In genomic region chr12:121240484-121241202, GRCh38 we compare ENCODE assay signal across 9 cellular contexts. TPM values are rescaled to one million over a fixed set of nuclear protein-coding genes. Genes with fewer than 3 reads are reported as not detected.
DNase-seq lines count a peak whose midpoint lies in the region; ATAC-seq, FAIRE-seq and TF ChIP-seq lines count a peak whose summit lies in the region.
"Had no signal": no experiment of that assay in that cellular context is flagged by ENCODE, and none has a peak within 500 bp of the region (broad histone marks: within the 10 kb centered on the region; RNA-seq: fewer than 3 reads in every experiment).

No MANE protein-coding gene starts in this region.

- H3K27ac ChIP-seq in H1 (ENCODE audit: low read depth, low read length) (no peak overlapping the region), neural progenitor cell (no peak overlapping the region)

- no peak for FAIRE-seq in H1 (lab: Jason Lieb, UNC)
- FAIRE-seq: colon had no signal

- 91% methylated on average over 40 of the region's 41 CpGs; no CpG with 5 or more reads in 1 of the 2 experiments for WGBS in H1 (ENCODE audit: extremely low coverage in 1 of 2, insufficient coverage in 1 of 2, insufficient read length in 1 of 2, insufficient replicate concordance in 2 of 2, low coverage in 1 of 2, low lambda C conversion rate in 2 of 2, missing lambda C conversion rate in 1 of 2), 2 experiments

- POLR2A ChIA-PET in activated CD4-positive, alpha-beta memory T cell treated with anti-CD3 and anti-CD28 coated beads for 36 hours (lab: Charles Lee), result interaction anchor here (2.3 kb wide), 1 partner anchor 16 kb away, joined by 9 read pairs; no protein-coding TSS in a partner anchor
- POLR2A ChIA-PET in H1 (lab: Charles Lee; ENCODE audit: partially characterized antibody), result interaction anchor here (1.2 kb wide), 1 partner anchor 10 kb away, joined by 3 read pairs; no protein-coding TSS in a partner anchor

- no peak for TF ChIP-seq RAD21 in H1 (IDR thresholded peaks at IDR 0.05 in 1 of 2, conservative IDR thresholded peaks at IDR 0.05 in 1 of 2; ENCODE audit: low read depth in 2 of 2, low read length in 2 of 2)

- H3K79me1 ChIP-seq in H1 (ENCODE audit: low read depth, low read length), result no peaks in the 10 kb centered on the region

- no peak overlapping the region for H2BK20ac ChIP-seq in H1 (ENCODE audit: low read length)

- H3K14ac ChIP-seq in H1 (ENCODE audit: insufficient read length), result no peak overlapping the region

- H2BK15ac ChIP-seq in H1 (ENCODE audit: low read length), result no peak overlapping the region

- peak; percentile 88 for DNase-seq in activated CD4-positive, alpha-beta memory T cell treated with anti-CD3 and anti-CD28 coated beads for 36 hours
- DNase-seq in H1 (ENCODE audit: low read depth in 1 of 2, low spot score in 2 of 2) (peak in 1 of 2 experiments; percentile 61), neural progenitor cell (ENCODE audit: low spot score) (peak; percentile 49), NCI-H524 treated with DMSO at 0.1 percent for 48 hours (lab: John Stamatoyannopoulos, UW) (no peak)
- peak; percentile 75 to 80 for DNase-seq in stimulated activated naive CD8-positive, alpha-beta T cell treated with anti-CD3 and anti-CD28 coated beads, Interleukin-15, amount 100 ng/mL, for 72 hours

- no peaks in the 10 kb centered on the region for H3K9me3 Mint-ChIP-seq in activated CD4-positive, alpha-beta memory T cell treated with anti-CD3 and anti-CD28 coated beads for 36 hours
- H3K9me3 Mint-ChIP-seq in neural progenitor cell, result no peaks in the 10 kb centered on the region
- no peaks in the 10 kb centered on the region for H3K9me3 Mint-ChIP-seq in stimulated activated naive CD8-positive, alpha-beta T cell treated with anti-CD3 and anti-CD28 coated beads, Interleukin-15, amount 100 ng/mL, for 72 hours

- peaks cover 15% of the 10 kb centered on the region for H3K36me3 Mint-ChIP-seq in activated CD4-positive, alpha-beta memory T cell treated with anti-CD3 and anti-CD28 coated beads for 36 hours
- H3K36me3 Mint-ChIP-seq in neural progenitor cell, result peaks cover 17% of the 10 kb centered on the region

- CTCF ChIA-PET in activated CD4-positive, alpha-beta memory T cell treated with anti-CD3 and anti-CD28 coated beads for 36 hours (lab: Charles Lee), result interaction anchor here (1.9 to 2.8 kb wide), 2 partner anchors 16 to 181 kb away, joined by 6 to 12 read pairs; no protein-coding TSS in a partner anchor
- CTCF ChIA-PET in H1 (lab: Charles Lee; ENCODE audit: partially characterized antibody), result interaction anchor here (0.6 to 2.1 kb wide), 4 partner anchors 10 to 41 kb away, joined by 3 to 24 read pairs (median 4); no protein-coding TSS in a partner anchor

- no peak overlapping the region for H3K4ac ChIP-seq in H1 (replicated peaks; ENCODE audit: insufficient read length, low read depth, low read length)

- H3K4me1 Mint-ChIP-seq in activated CD4-positive, alpha-beta memory T cell treated with anti-CD3 and anti-CD28 coated beads for 36 hours (ENCODE audit: low read depth), result peaks cover 32% of the 10 kb centered on the region
- peaks cover 23% of the 10 kb centered on the region for H3K4me1 Mint-ChIP-seq in neural progenitor cell
- H3K4me1 Mint-ChIP-seq in stimulated activated naive CD8-positive, alpha-beta T cell treated with anti-CD3 and anti-CD28 coated beads, Interleukin-15, amount 100 ng/mL, for 72 hours, result peaks cover 46% of the 10 kb centered on the region

- no peak overlapping the region for H2AK5ac ChIP-seq in H1 (ENCODE audit: low read depth, low read length)

- H3K4me3 ChIP-seq in H1 (ENCODE audit: extremely low read depth in 1 of 4, insufficient read depth in 2 of 4, low read depth in 3 of 4, low read length in 4 of 4) (no peak overlapping the region), neural progenitor cell (no peak overlapping the region)

- TF ChIP-seq CTCF in H1 (IDR thresholded peaks at IDR 0.05; ENCODE audit: control extremely low read depth in 1 of 3, insufficient read depth in 1 of 3, low read depth in 1 of 3, low read length in 3 of 3) (peak in 2 of 3 experiments; percentile 11 to 24; a peak in 2 of 4 replicates), neural progenitor cell (IDR thresholded peaks at IDR 0.05) (no peak)

- no peaks in the 10 kb centered on the region for H3K79me2 ChIP-seq in H1 (ENCODE audit: control insufficient read depth in 1 of 2, insufficient read depth in 2 of 2, low read length in 2 of 2)
- no peaks in the 10 kb centered on the region for H3K79me2 ChIP-seq in neural progenitor cell (ENCODE audit: low read depth)

- H3K27ac Mint-ChIP-seq in activated CD4-positive, alpha-beta memory T cell treated with anti-CD3 and anti-CD28 coated beads for 36 hours, result peak overlapping the region; percentile 79
- H3K27ac Mint-ChIP-seq in neural progenitor cell, result peak overlapping the region; percentile 90
- peak overlapping the region; percentile 80 to 85 for H3K27ac Mint-ChIP-seq in stimulated activated naive CD8-positive, alpha-beta T cell treated with anti-CD3 and anti-CD28 coated beads, Interleukin-15, amount 100 ng/mL, for 72 hours

- H3K23ac ChIP-seq in H1 (ENCODE audit: insufficient read length), result no peak overlapping the region

- no peak overlapping the region for H4K5ac ChIP-seq in H1 (ENCODE audit: insufficient read length, low read depth, low read length)

- no peak overlapping the region for H3K56ac ChIP-seq in H1 (replicated peaks; ENCODE audit: insufficient read length, low read depth, low read length)

- no peak overlapping the region for H3K18ac ChIP-seq in H1 (ENCODE audit: extremely low read depth, low read length)

- H3K36me3 ChIP-seq in H1 (ENCODE audit: control insufficient read depth in 2 of 4, insufficient read depth in 4 of 4, low read length in 3 of 4) (peaks cover 0 to 14% (median 3%) of the 10 kb centered on the region in 4 experiments; a peak in 3 of 8 replicates), neural progenitor cell (no peaks in the 10 kb centered on the region)

- no peak overlapping the region for H2AFZ ChIP-seq in H1 (ENCODE audit: low read length)
- H2AFZ ChIP-seq in neural progenitor cell (replicated peaks), result no peak overlapping the region

- peak overlapping the region; percentile 57 for H3K4me3 Mint-ChIP-seq in activated CD4-positive, alpha-beta memory T cell treated with anti-CD3 and anti-CD28 coated beads for 36 hours
- no peak overlapping the region for H3K4me3 Mint-ChIP-seq in neural progenitor cell
- H3K4me3 Mint-ChIP-seq in stimulated activated naive CD8-positive, alpha-beta T cell treated with anti-CD3 and anti-CD28 coated beads, Interleukin-15, amount 100 ng/mL, for 72 hours, result peak overlapping the region; percentile 63 to 64

- no peak for TF ChIP-seq EP300 in H1 (IDR thresholded peaks at IDR 0.05; ENCODE audit: borderline replicate concordance in 1 of 2, low read depth in 2 of 2, low read length in 2 of 2)

- H3K9ac ChIP-seq in H1 (replicated peaks in 1 of 4; ENCODE audit: extremely low read depth in 1 of 4, low read depth in 3 of 4, low read length in 3 of 4) (no peak overlapping the region), neural progenitor cell (no peak overlapping the region)

- no peak for TF ChIP-seq POLR2A in H1 (IDR thresholded peaks at IDR 0.05; ENCODE audit: control extremely low read depth in 1 of 2, low read depth in 2 of 2, low read length in 2 of 2)

- H4K20me1 ChIP-seq in H1 (replicated peaks in 1 of 2; ENCODE audit: control insufficient read depth in 1 of 2, insufficient read depth in 2 of 2, low read length in 2 of 2) (peaks cover 0 to 2% of the 10 kb centered on the region in 2 experiments), neural progenitor cell (ENCODE audit: low read depth) (no peaks in the 10 kb centered on the region)

- H3K27me3 Mint-ChIP-seq in activated CD4-positive, alpha-beta memory T cell treated with anti-CD3 and anti-CD28 coated beads for 36 hours, result no peaks in the 10 kb centered on the region
- no peaks in the 10 kb centered on the region for H3K27me3 Mint-ChIP-seq in neural progenitor cell (ENCODE audit: insufficient read depth, low read depth)
- no peaks in the 10 kb centered on the region for H3K27me3 Mint-ChIP-seq in stimulated activated naive CD8-positive, alpha-beta T cell treated with anti-CD3 and anti-CD28 coated beads, Interleukin-15, amount 100 ng/mL, for 72 hours

- H2BK5ac ChIP-seq in H1 (ENCODE audit: low read depth, low read length), result no peak overlapping the region

- H2BK12ac ChIP-seq in H1 (ENCODE audit: low read depth, low read length), result no peak overlapping the region

- peak overlapping the region; percentile 3; the same call in 1 of the 2 replicates for H4K8ac ChIP-seq in H1 (ENCODE audit: extremely low read depth, insufficient read depth, low read length)

- no peak overlapping the region for H2BK120ac ChIP-seq in H1 (replicated peaks; ENCODE audit: low read depth, low read length)

- H3K27me3 ChIP-seq in H1 (replicated peaks in 1 of 4; ENCODE audit: control insufficient read depth in 3 of 4, extremely low read depth in 1 of 4, insufficient read depth in 3 of 4, low read length in 3 of 4), result no peaks in the 10 kb centered on the region
- H3K27me3 ChIP-seq in neural progenitor cell, result no peaks in the 10 kb centered on the region

- H3F3A ChIP-seq in neural progenitor cell (ENCODE audit: low read depth), result peaks cover 26% of the 10 kb centered on the region

- peaks cover 0 to 16% (median 7%) of the 10 kb centered on the region in 4 experiments; a peak in 6 of 7 replicates for H3K4me1 ChIP-seq in H1 (replicated peaks in 1 of 4; ENCODE audit: control insufficient read depth in 3 of 4, insufficient read depth in 4 of 4, low read length in 3 of 4)
- H3K4me1 ChIP-seq in neural progenitor cell, result peaks cover 32% of the 10 kb centered on the region

- no peaks in the 10 kb centered on the region; the same call in 1 of the 2 replicates for H3K23me2 ChIP-seq in H1 (ENCODE audit: low read depth, low read length)

- H3K9me3 ChIP-seq in H1 (ENCODE audit: insufficient read depth in 2 of 2, low read depth in 1 of 2, low read length in 1 of 2) (no peaks in the 10 kb centered on the region), neural progenitor cell (ENCODE audit: low read depth) (no peaks in the 10 kb centered on the region)

- H4K91ac ChIP-seq in H1 (replicated peaks; ENCODE audit: insufficient read length, low read length), result no peak overlapping the region

- ATAC-seq in GM19468 (IDR thresholded peaks at IDR 0.05; ENCODE audit: extremely low read depth, unreplicated experiment) (peak; percentile 28), GM21717 (IDR thresholded peaks at IDR 0.05; ENCODE audit: unreplicated experiment) (no peak), HG03521 (IDR thresholded peaks at IDR 0.05; ENCODE audit: unreplicated experiment) (no peak)
- peak; percentile 88 for ATAC-seq in stimulated activated naive CD8-positive, alpha-beta T cell treated with anti-CD3 and anti-CD28 coated beads, Interleukin-15, amount 100 ng/mL, for 72 hours

- H3K4me2 ChIP-seq in H1 (ENCODE audit: insufficient read depth in 1 of 2, low read depth in 2 of 2, low read length in 2 of 2), result no peak overlapping the region
- H3K4me2 ChIP-seq in neural progenitor cell, result peak overlapping the region; percentile 10

- intact Hi-C loops in activated CD4-positive, alpha-beta memory T cell treated with anti-CD3 and anti-CD28 coated beads for 36 hours (cut with micrococcal nuclease), result no loop called here

RNA-seq across cellular contexts. Expression of gene P2RX4, which starts 30.7 kb away (rescaled TPM):
- total RNA-seq in activated CD4-positive, alpha-beta memory T cell treated with anti-CD3 and anti-CD28 coated beads for 36 hours, result 10 to 100 TPM; 53.4 to 57.5 TPM
- total RNA-seq in H1 (2021; fragmentation: NEBNext Ultra II Directional; extraction: Animal tissue kit (Norgen Biotek cat#: 25700)), result 7.1 and 9.5 TPM in 2 replicates
- polyA plus RNA-seq in H1 (2011; rRNA removed), result 12.2 and 21.4 TPM in 2 replicates
- 13.8 TPM for polyA plus RNA-seq in H1 (2011; cell fraction: cytosol; rRNA removed)
- 22.4 TPM for polyA plus RNA-seq in H1 (2011; cell fraction: nucleus; rRNA removed)
- 4.5 to 12.1 TPM (median 9.5 TPM) in 4 replicates for polyA plus RNA-seq in H1 (2012, experiment 1 of 2)
- polyA plus RNA-seq in H1 (2012, experiment 2 of 2), result 6.1 TPM
- polyA plus RNA-seq in H1 (2013, experiment 1 of 2), result 7.9 TPM
- polyA plus RNA-seq in H1 (2013, experiment 2 of 2), result 9.9 TPM
- polyA minus RNA-seq in H1 (2011; rRNA and poly(A)+ RNA removed), result 16.2 and 17.6 TPM in 2 replicates
- polyA minus RNA-seq in H1 (2011; cell fraction: cytosol; rRNA and poly(A)+ RNA removed), result 5.0 TPM
- 10.2 TPM for polyA minus RNA-seq in H1 (2011; cell fraction: nucleus; rRNA and poly(A)+ RNA removed)
- total RNA-seq in neural progenitor cell (ENCODE audit: low replicate concordance), result 10.3 and 30.7 TPM in 2 replicates

RNA-seq across cellular contexts. Expression of gene CAMKK2, which starts 55.9 kb away (rescaled TPM):
- 10 to 100 TPM; 22.0 to 22.4 TPM for total RNA-seq in activated CD4-positive, alpha-beta memory T cell treated with anti-CD3 and anti-CD28 coated beads for 36 hours
- total RNA-seq in H1 (2021; fragmentation: NEBNext Ultra II Directional; extraction: Animal tissue kit (Norgen Biotek cat#: 25700)), result 28.7 and 30.6 TPM in 2 replicates
- polyA plus RNA-seq in H1 (2011; rRNA removed), result 29.6 and 31.2 TPM in 2 replicates
- 29.9 TPM for polyA plus RNA-seq in H1 (2011; cell fraction: cytosol; rRNA removed)
- 44.5 TPM for polyA plus RNA-seq in H1 (2011; cell fraction: nucleus; rRNA removed)
- polyA plus RNA-seq in H1 (2012, experiment 1 of 2), result 24.6 to 27.2 TPM (median 26.2 TPM) in 4 replicates
- 16.1 TPM for polyA plus RNA-seq in H1 (2012, experiment 2 of 2)
- polyA plus RNA-seq in H1 (2013, experiment 1 of 2), result 18.8 TPM
- polyA plus RNA-seq in H1 (2013, experiment 2 of 2), result 18.6 TPM
- polyA minus RNA-seq in H1 (2011; rRNA and poly(A)+ RNA removed), result 44.3 and 47.6 TPM in 2 replicates
- polyA minus RNA-seq in H1 (2011; cell fraction: cytosol; rRNA and poly(A)+ RNA removed), result 20.4 TPM
- polyA minus RNA-seq in H1 (2011; cell fraction: nucleus; rRNA and poly(A)+ RNA removed), result 32.1 TPM
- 21.0 and 31.1 TPM in 2 replicates for total RNA-seq in neural progenitor cell (ENCODE audit: low replicate concordance)

Comparison
In these comparisons a context has a peak if more than half of its experiments do, and no peak if none do; other contexts are left out.
1. ATAC-seq: peak in GM19468 (single experiment) and stimulated activated naive CD8-positive, alpha-beta T cell treated with anti-CD3 and anti-CD28 coated beads, Interleukin-15, amount 100 ng/mL, for 72 hours (single experiment); none in GM21717 (single experiment) and HG03521 (single experiment).
2. Peak in every context shown above with its lines, with median percentiles within 50 percentile points of each other: H3K27ac Mint-ChIP-seq.